Comparison of ENCODE assay signal across 1 cellular context in the genomic region with DNA sequence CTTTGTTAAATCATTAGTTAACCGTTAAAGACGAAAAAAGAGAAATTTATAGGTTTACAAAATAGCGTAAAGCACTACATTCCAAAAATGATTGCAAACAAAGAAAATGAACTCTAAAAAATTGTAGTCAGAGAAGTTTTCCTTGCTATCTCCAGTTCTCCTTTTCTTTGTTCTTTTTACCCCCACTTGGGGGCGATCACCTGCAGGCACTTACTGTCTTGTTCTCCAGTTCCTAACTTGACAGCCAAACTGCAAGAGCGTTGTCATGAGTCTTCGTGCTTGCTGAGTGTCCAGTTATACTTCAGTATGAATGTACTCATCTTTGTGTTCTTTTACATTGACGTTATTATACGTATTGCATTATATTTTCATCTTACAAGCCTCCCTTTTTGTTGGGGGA.
TF ChIP-seq lines count a peak whose summit lies in the region.

No MANE protein-coding gene starts in this region.

TF ChIP-seq in K562, 482 proteins besides CTCF, POLR2A, EP300 and RAD21 (continued from another document):
- TF ChIP-seq SPI1 (IDR thresholded peaks at IDR 0.05; ENCODE audit: borderline replicate concordance, low read depth, low read length), result peak; percentile 66; the same call in 1 of the 2 replicates
